Comparison of ENCODE assay signal across 26 cellular contexts in the genomic region with DNA sequence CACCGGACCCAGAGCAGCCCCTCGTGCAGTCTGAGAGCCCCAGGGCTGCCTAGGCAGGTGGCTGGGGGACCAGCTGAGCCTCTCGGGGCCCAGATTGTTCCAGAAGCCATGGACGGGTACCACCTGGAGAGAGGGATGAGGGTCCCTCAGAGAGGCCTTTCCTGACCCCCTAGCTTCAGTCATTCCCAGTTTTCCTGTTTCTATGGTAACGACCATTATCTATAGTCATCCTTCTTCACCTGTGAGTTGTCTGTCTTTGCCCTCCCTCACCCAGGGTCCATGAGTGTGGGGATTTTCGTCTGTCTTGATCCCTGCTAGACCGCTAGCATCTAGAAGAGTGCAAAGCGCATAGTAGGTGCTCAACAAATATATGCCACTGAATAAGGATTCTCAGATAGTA.
DNase-seq lines count a peak whose midpoint lies in the region; ATAC-seq, FAIRE-seq and TF ChIP-seq lines count a peak whose summit lies in the region.
"Had no signal": no experiment of that assay in that cellular context is flagged by ENCODE, and none has a peak within 500 bp of the region (broad histone marks: within the 10 kb centered on the region; RNA-seq: fewer than 3 reads in every experiment).

No MANE protein-coding gene starts in this region.

- H3K27me3 Mint-ChIP-seq in T-helper 17 cell (no peaks in the 10 kb centered on the region), glutamatergic neuron (ENCODE audit: unreplicated experiment) (peaks cover 6% of the 10 kb centered on the region)
- H3K27me3 Mint-ChIP-seq: CD4-positive, alpha-beta memory T cell had no signal

- peaks cover 12% of the 10 kb centered on the region for H3F3A ChIP-seq in smooth muscle cell (ENCODE audit: low read depth)

- H3K4me1 Mint-ChIP-seq in T-helper 17 cell (peaks cover 5% of the 10 kb centered on the region), glutamatergic neuron (ENCODE audit: low read depth, unreplicated experiment) (peaks cover 16% of the 10 kb centered on the region)

- no peak for FAIRE-seq in RCC 7860 (lab: Jason Lieb, UNC)
- FAIRE-seq: G401.6 had no signal

- H3K4me3 ChIP-seq in BLaER1 treated with 17β-estradiol and CSF1 and Interleukin-3, amounts not matched to agents 10 nM and 100 nM: no peak overlapping the region
- H3K4me3 ChIP-seq in smooth muscle cell: no peak overlapping the region
- H3K4me3 ChIP-seq: GM23338, PC-9, SJSA1 had no signal

- TF ChIP-seq CTCF in glutamatergic neuron (IDR thresholded peaks at IDR 0.05; ENCODE audit: partially characterized antibody, unreplicated experiment): no peak
- TF ChIP-seq CTCF in smooth muscle cell (IDR thresholded peaks at IDR 0.05; ENCODE audit: borderline replicate concordance, insufficient read depth, poor library complexity, severe bottlenecking): no peak

- H3K27ac ChIP-seq in BLaER1 treated with 17β-estradiol and CSF1 and Interleukin-3, amounts not matched to agents 10 nM and 100 nM: no peak overlapping the region
- no peak overlapping the region for H3K27ac ChIP-seq in smooth muscle cell (ENCODE audit: low read depth)
- H3K27ac ChIP-seq: PC-9, SJSA1 had no signal

- DNase-seq in T-helper 17 cell (no peak), glutamatergic neuron (no peak), smooth muscle cell (lab: John Stamatoyannopoulos, UW; ENCODE audit: unreplicated experiment) (no peak), mesenteric fat pad (ENCODE audit: low spot score) (no peak), RCC 7860 (ENCODE audit: low spot score) (no peak)
- DNase-seq: C1 segment of cervical spinal cord; CD4-positive, alpha-beta memory T cell; COR-L47; DMS53; HCEC 1CT; Karpas-422; NCI-H1092 treated with DMSO at 0.1 percent for 48 hours; NCI-H1436; NCI-H187; NCI-H2081 treated with DMSO at 0.1 percent for 48 hours; NCI-H345; NCI-H774; PC-9; Right ventricle myocardium superior; RPMI8226 had no signal

- WGBS in smooth muscle cell (ENCODE audit: low lambda C conversion rate): 96% methylated on average over 8 of the region's 8 CpGs

- no peak overlapping the region for H3K4me3 Mint-ChIP-seq in T-helper 17 cell
- peak overlapping the region; percentile 67 for H3K4me3 Mint-ChIP-seq in glutamatergic neuron (ENCODE audit: unreplicated experiment)
- H3K4me3 Mint-ChIP-seq: GM23338 had no signal

- H3K9ac ChIP-seq in BLaER1 treated with 17β-estradiol and CSF1 and Interleukin-3, amounts not matched to agents 10 nM and 100 nM: peak overlapping the region in 1 of 11 experiments; percentile 47; a peak in 1 of 22 replicates
- no peak overlapping the region for H3K9ac ChIP-seq in smooth muscle cell (ENCODE audit: low read depth)

- peaks cover 0 to 45% (median 27%) of the 10 kb centered on the region in 10 experiments; a peak in 13 of 20 replicates for H3K4me1 ChIP-seq in BLaER1 treated with 17β-estradiol and CSF1 and Interleukin-3, amounts not matched to agents 10 nM and 100 nM
- peaks cover 14% of the 10 kb centered on the region for H3K4me1 ChIP-seq in smooth muscle cell (ENCODE audit: low read depth)

- ATAC-seq in T-helper 17 cell: no peak
- ATAC-seq in GM21381 (IDR thresholded peaks at IDR 0.05; ENCODE audit: unreplicated experiment): no peak

- peak overlapping the region; percentile 51 for H3K27ac Mint-ChIP-seq in T-helper 17 cell
- H3K27ac Mint-ChIP-seq in glutamatergic neuron (ENCODE audit: unreplicated experiment): no peak overlapping the region
- H3K27ac Mint-ChIP-seq: GM23338, IgD-negative memory B cell had no signal

- H3K79me2 ChIP-seq in smooth muscle cell (ENCODE audit: low read depth): no peaks in the 10 kb centered on the region

- peaks cover 0 to 40% (median 0%) of the 10 kb centered on the region in 11 experiments; a peak in 8 of 22 replicates for H3K27me3 ChIP-seq in BLaER1 treated with 17β-estradiol and CSF1 and Interleukin-3, amounts not matched to agents 10 nM and 100 nM
- no peaks in the 10 kb centered on the region for H3K27me3 ChIP-seq in smooth muscle cell (ENCODE audit: low read depth)
- H3K27me3 ChIP-seq: SJSA1 had no signal

- H3K9me3 Mint-ChIP-seq in glutamatergic neuron (ENCODE audit: unreplicated experiment): peaks cover 8% of the 10 kb centered on the region
- H3K9me3 Mint-ChIP-seq: CD4-positive, alpha-beta memory T cell; GM23338 had no signal

- H3K36me3 Mint-ChIP-seq in T-helper 17 cell (ENCODE audit: low read depth) (no peaks in the 10 kb centered on the region), glutamatergic neuron (ENCODE audit: unreplicated experiment) (peaks cover 3% of the 10 kb centered on the region)
- H3K36me3 Mint-ChIP-seq: CD4-positive, alpha-beta memory T cell; IgD-negative memory B cell had no signal

- 0 out of 22 replicates have a peak, but pooled peaks cover 0 to 5% (median 0%) of the 10 kb centered on the region in 11 experiments for H3K9me3 ChIP-seq in BLaER1 treated with 17β-estradiol and CSF1 and Interleukin-3, amounts not matched to agents 10 nM and 100 nM (replicated peaks in 1 of 11)
- H3K9me3 ChIP-seq in T-helper 17 cell (ENCODE audit: control insufficient read depth, low read length, poor library complexity, severe bottlenecking) (no peaks in the 10 kb centered on the region), smooth muscle cell (replicated peaks; ENCODE audit: low read depth) (no peaks in the 10 kb centered on the region)
- H3K9me3 ChIP-seq: SJSA1 had no signal

- H2AFZ ChIP-seq in smooth muscle cell (ENCODE audit: low read depth): peak overlapping the region; percentile 75
- H2AFZ ChIP-seq: PC-9 had no signal

- H3K4me2 ChIP-seq in BLaER1 treated with 17β-estradiol and CSF1 and Interleukin-3, amounts not matched to agents 10 nM and 100 nM: peak overlapping the region in 9 of 11 experiments; percentile 22 to 74 (median 54); a peak in 16 of 22 replicates
- peak overlapping the region; percentile 76 for H3K4me2 ChIP-seq in smooth muscle cell
- H3K4me2 ChIP-seq: PC-9 had no signal

- H3K36me3 ChIP-seq in BLaER1 treated with 17β-estradiol and CSF1 and Interleukin-3, amounts not matched to agents 10 nM and 100 nM: no peaks in the 10 kb centered on the region
- no peaks in the 10 kb centered on the region for H3K36me3 ChIP-seq in smooth muscle cell (ENCODE audit: low read depth)
- H3K36me3 ChIP-seq: SJSA1 had no signal

- H4K20me1 ChIP-seq in BLaER1 treated with 17β-estradiol and CSF1 and Interleukin-3, amounts not matched to agents 10 nM and 100 nM: peaks cover 0 to 23% (median 0%) of the 10 kb centered on the region in 11 experiments; a peak in 3 of 22 replicates
- no peaks in the 10 kb centered on the region for H4K20me1 ChIP-seq in smooth muscle cell (ENCODE audit: low read depth)
